ENCODE assay signal across 8 cellular contexts in genomic region chr9:79026311-79026710, GRCh38.
A peak's percentile ranks its signal among the peaks of the same experiment; 100 is the strongest.
DNase-seq lines count a peak whose midpoint lies in the region; ATAC-seq and TF ChIP-seq lines count a peak whose summit lies in the region.

No MANE protein-coding gene starts in this region.

- no peak for TF ChIP-seq CTCF in right atrium auricular region (IDR thresholded peaks at IDR 0.05)

- DNase-seq in NCI-H2227 treated with DMSO at 0.1 percent for 48 hours (lab: John Stamatoyannopoulos, UW), result peak; percentile 19
- DNase-seq in middle frontal gyrus (ENCODE audit: extremely low spot score, low spot score), result peak; percentile 22
- no peak for DNase-seq in KG1 (lab: John Stamatoyannopoulos, UW)
- no peak for DNase-seq in activated CD4-positive, alpha-beta T cell treated with anti-CD3 and anti-CD28 coated beads for 4 hours
- DNase-seq in right atrium auricular region (ENCODE audit: low spot score), result no peak

- H3K9me3 ChIP-seq in right atrium auricular region, result no peaks in the 10 kb centered on the region

- H3K36me3 ChIP-seq in right atrium auricular region, result no peaks in the 10 kb centered on the region

- ATAC-seq in GM19023 (IDR thresholded peaks at IDR 0.05; ENCODE audit: unreplicated experiment), result peak; percentile 71
- peak; percentile 61 for ATAC-seq in HG03025 (IDR thresholded peaks at IDR 0.05; ENCODE audit: low FRiP score, unreplicated experiment)
- ATAC-seq in HG02840 (IDR thresholded peaks at IDR 0.05; ENCODE audit: low FRiP score, unreplicated experiment), result no peak

- H3K27ac ChIP-seq in right atrium auricular region, result no peak overlapping the region

- no peaks in the 10 kb centered on the region for H3K27me3 ChIP-seq in right atrium auricular region

- no peaks in the 10 kb centered on the region for H3K4me1 ChIP-seq in right atrium auricular region

- no peak overlapping the region for H3K4me3 ChIP-seq in right atrium auricular region

Comparison
In these comparisons a context has a peak if more than half of its experiments do, and no peak if none do; other contexts are left out.
1. DNase-seq: peak in NCI-H2227 treated with DMSO at 0.1 percent for 48 hours (single experiment) and middle frontal gyrus (single experiment); none in KG1 (single experiment), activated CD4-positive, alpha-beta T cell treated with anti-CD3 and anti-CD28 coated beads for 4 hours (0 of 2) and right atrium auricular region (single experiment).